Comparison of ENCODE assay signal across 8 cellular contexts in genomic region chr17:82098939-82099765, GRCh38. TPM values are rescaled to one million over a fixed set of nuclear protein-coding genes. Genes with fewer than 3 reads are reported as not detected.
A peak's percentile ranks its signal among the peaks of the same experiment; 100 is the strongest.
DNase-seq lines count a peak whose midpoint lies in the region; ATAC-seq lines count a peak whose summit lies in the region.

No MANE protein-coding gene starts in this region.

- DNase-seq in activated CD4-positive, alpha-beta memory T cell treated with anti-CD3 and anti-CD28 coated beads for 36 hours: peak; percentile 27
- DNase-seq in Right ventricle myocardium superior: no peak
- DNase-seq in sciatic nerve (ENCODE audit: low spot score): no peak
- no peak for DNase-seq in OCI-M2 (lab: John Stamatoyannopoulos, UW; ENCODE audit: unreplicated experiment)
- DNase-seq in LoVo (ENCODE audit: low spot score): no peak

- ATAC-seq in GM19324 (IDR thresholded peaks at IDR 0.05; ENCODE audit: low FRiP score, unreplicated experiment) (peak; percentile 13), HG03354 (IDR thresholded peaks at IDR 0.05; ENCODE audit: poor library complexity, severe bottlenecking, unreplicated experiment) (peak; percentile 17), Right ventricle myocardium superior (ENCODE audit: poor library complexity) (peak; percentile 4), sciatic nerve (peak; percentile 18)

- intact Hi-C loops in activated CD4-positive, alpha-beta memory T cell treated with anti-CD3 and anti-CD28 coated beads for 36 hours (cut with micrococcal nuclease): loop anchor here (1.0 to 10.0 kb wide), 10 partner anchors 7 to 656 kb away; partner anchors contain the start of genes ARHGDIA, ASPSCR1, CYBC1 and LRRC45
- intact Hi-C loops in Right ventricle myocardium superior (cut with DNase I) (loop anchor here (5.0 kb wide), 1 partner anchor 62 kb away; the partner anchor contains the start of gene DCXR), sciatic nerve (cut with DNase I) (no loop called here)

- peak overlapping the region; percentile 51 to 100 (median 76) for H3K4me3 ChIP-seq in BLaER1 treated with 17β-estradiol and CSF1 and Interleukin-3, amounts not matched to agents 10 nM and 100 nM

- peaks cover 16 to 34% (median 25%) of the 10 kb centered on the region in 11 experiments for H3K36me3 ChIP-seq in BLaER1 treated with 17β-estradiol and CSF1 and Interleukin-3, amounts not matched to agents 10 nM and 100 nM

- H3K9me3 Mint-ChIP-seq in activated CD4-positive, alpha-beta memory T cell treated with anti-CD3 and anti-CD28 coated beads for 36 hours: no peaks in the 10 kb centered on the region

- peak overlapping the region; percentile 80 for H3K4me3 Mint-ChIP-seq in activated CD4-positive, alpha-beta memory T cell treated with anti-CD3 and anti-CD28 coated beads for 36 hours

- H3K27ac ChIP-seq in BLaER1 treated with 17β-estradiol and CSF1 and Interleukin-3, amounts not matched to agents 10 nM and 100 nM: peak overlapping the region; percentile 91 to 99 (median 96)

- H3K9ac ChIP-seq in BLaER1 treated with 17β-estradiol and CSF1 and Interleukin-3, amounts not matched to agents 10 nM and 100 nM: peak overlapping the region; percentile 85 to 100 (median 97)

- peaks cover 44 to 71% (median 64%) of the 10 kb centered on the region in 10 experiments for H3K4me1 ChIP-seq in BLaER1 treated with 17β-estradiol and CSF1 and Interleukin-3, amounts not matched to agents 10 nM and 100 nM

- POLR2A ChIA-PET in activated CD4-positive, alpha-beta memory T cell treated with anti-CD3 and anti-CD28 coated beads for 36 hours (lab: Charles Lee): interaction anchor here (0.7 to 1.8 kb wide), 8 partner anchors 7 to 396 kb away, joined by 3 to 8 read pairs (median 5); partner anchors contain the start of genes CENPX, DUS1L, LRRC45 and MRPL12

- H3K36me3 Mint-ChIP-seq in activated CD4-positive, alpha-beta memory T cell treated with anti-CD3 and anti-CD28 coated beads for 36 hours: peaks cover 2% of the 10 kb centered on the region

- H3K27me3 Mint-ChIP-seq in activated CD4-positive, alpha-beta memory T cell treated with anti-CD3 and anti-CD28 coated beads for 36 hours: no peaks in the 10 kb centered on the region

- H3K9me3 ChIP-seq in BLaER1 treated with 17β-estradiol and CSF1 and Interleukin-3, amounts not matched to agents 10 nM and 100 nM (replicated peaks in 1 of 11): no peaks in the 10 kb centered on the region

- H3K4me2 ChIP-seq in BLaER1 treated with 17β-estradiol and CSF1 and Interleukin-3, amounts not matched to agents 10 nM and 100 nM: peak overlapping the region; percentile 94 to 100 (median 100)

- peaks cover 18 to 37% (median 34%) of the 10 kb centered on the region in 11 experiments; a peak in 21 of 22 replicates for H4K20me1 ChIP-seq in BLaER1 treated with 17β-estradiol and CSF1 and Interleukin-3, amounts not matched to agents 10 nM and 100 nM

- H3K27ac Mint-ChIP-seq in activated CD4-positive, alpha-beta memory T cell treated with anti-CD3 and anti-CD28 coated beads for 36 hours: peak overlapping the region; percentile 89

- peaks cover 12% of the 10 kb centered on the region for H3K4me1 Mint-ChIP-seq in activated CD4-positive, alpha-beta memory T cell treated with anti-CD3 and anti-CD28 coated beads for 36 hours (ENCODE audit: low read depth)

- CTCF ChIA-PET in activated CD4-positive, alpha-beta memory T cell treated with anti-CD3 and anti-CD28 coated beads for 36 hours (lab: Charles Lee): interaction anchor here (0.8 to 1.8 kb wide), 6 partner anchors 68 to 421 kb away, joined by 3 to 7 read pairs (median 4); partner anchors contain the start of genes CENPX and LRRC45

- no peaks in the 10 kb centered on the region for H3K27me3 ChIP-seq in BLaER1 treated with 17β-estradiol and CSF1 and Interleukin-3, amounts not matched to agents 10 nM and 100 nM

RNA-seq across cellular contexts. Expression of gene FASN, which starts 1.1 kb away (rescaled TPM):
- total RNA-seq in activated CD4-positive, alpha-beta memory T cell treated with anti-CD3 and anti-CD28 coated beads for 36 hours: 100 to 1,000 TPM; 209 to 212 TPM
- total RNA-seq in Right ventricle myocardium superior (23.0 TPM), sciatic nerve (280 TPM)

RNA-seq across cellular contexts. Expression of gene DUS1L, which starts 33.5 kb away (rescaled TPM):
- total RNA-seq in activated CD4-positive, alpha-beta memory T cell treated with anti-CD3 and anti-CD28 coated beads for 36 hours: 100 to 1,000 TPM; 118 to 131 TPM
- total RNA-seq in Right ventricle myocardium superior (57.9 TPM), sciatic nerve (57.1 TPM)

RNA-seq across cellular contexts. Expression of gene GPS1, which starts 47.5 kb away (rescaled TPM):
- total RNA-seq in activated CD4-positive, alpha-beta memory T cell treated with anti-CD3 and anti-CD28 coated beads for 36 hours: 10 to 100 TPM; 86.8 to 89.1 TPM
- 86.5 TPM for total RNA-seq in Right ventricle myocardium superior
- total RNA-seq in sciatic nerve: 68.2 TPM

RNA-seq across cellular contexts. Expression of gene RFNG, which starts 47.5 kb away (rescaled TPM):
- 10 to 100 TPM; 16.5 to 17.5 TPM for total RNA-seq in activated CD4-positive, alpha-beta memory T cell treated with anti-CD3 and anti-CD28 coated beads for 36 hours
- total RNA-seq in Right ventricle myocardium superior (20.5 TPM), sciatic nerve (42.4 TPM)
